ENCODE assay signal across 8 cellular contexts in genomic region chr12:3962661-3963483, GRCh38.
A peak's percentile ranks its signal among the peaks of the same experiment; 100 is the strongest.
DNase-seq lines count a peak whose midpoint lies in the region; ATAC-seq, FAIRE-seq and TF ChIP-seq lines count a peak whose summit lies in the region.
"Had no signal": no experiment of that assay in that cellular context is flagged by ENCODE, and none has a peak within 500 bp of the region (broad histone marks: within the 10 kb centered on the region; RNA-seq: fewer than 3 reads in every experiment).

No MANE protein-coding gene starts in this region.

- H3K36me3 Mint-ChIP-seq in activated T-cell treated with anti-CD3 and anti-CD28 coated beads, Interleukin-2, amount 50 U/mL, for 24 hours (ENCODE audit: low read depth), result no peaks in the 10 kb centered on the region

- DNase-seq in SKM-1 treated with dmso at 0.1 percent for 144 hours (lab: John Stamatoyannopoulos, UW; ENCODE audit: unreplicated experiment) (peak; percentile 6), left colon (peak in 1 of 2 donors; percentile 15), frontal cortex (ENCODE audit: low spot score in 2 of 2) (no peak), dermis blood vessel endothelial cell (no peak)
- DNase-seq in activated T-cell treated with anti-CD3 and anti-CD28 coated beads, Interleukin-2, amount 50 U/mL, for 24 hours, result peak; percentile 69
- DNase-seq in stimulated activated naive CD4-positive, alpha-beta T cell (lab: John Stamatoyannopoulos, UW), result peak; percentile 62 to 91 (median 82)
- DNase-seq: T1000 had no signal

- no peak for TF ChIP-seq POLR2A in GM18505 (IDR thresholded peaks at IDR 0.05; ENCODE audit: borderline replicate concordance, extremely low read depth, insufficient read depth, insufficient read length)

- no peaks in the 10 kb centered on the region for H3K9me3 Mint-ChIP-seq in activated T-cell treated with anti-CD3 and anti-CD28 coated beads, Interleukin-2, amount 50 U/mL, for 24 hours

- H3K27ac Mint-ChIP-seq in activated T-cell treated with anti-CD3 and anti-CD28 coated beads, Interleukin-2, amount 50 U/mL, for 24 hours, result peak overlapping the region; percentile 61

- intact Hi-C loops in left colon (cut with DNase I, micrococcal nuclease), result no loop called here

- no peak for FAIRE-seq in frontal cortex (lab: Jason Lieb, UNC)

- ATAC-seq in left colon (peak; percentile 35), GM18505 (IDR thresholded peaks at IDR 0.05; ENCODE audit: unreplicated experiment) (no peak)

- peak overlapping the region; percentile 30 for H3K4me3 Mint-ChIP-seq in activated T-cell treated with anti-CD3 and anti-CD28 coated beads, Interleukin-2, amount 50 U/mL, for 24 hours

- no peaks in the 10 kb centered on the region for H3K27me3 Mint-ChIP-seq in activated T-cell treated with anti-CD3 and anti-CD28 coated beads, Interleukin-2, amount 50 U/mL, for 24 hours

- H3K4me1 Mint-ChIP-seq in activated T-cell treated with anti-CD3 and anti-CD28 coated beads, Interleukin-2, amount 50 U/mL, for 24 hours (ENCODE audit: low read depth), result peaks cover 21% of the 10 kb centered on the region

Comparison
In these comparisons a context has a peak if more than half of its experiments do, and no peak if none do; other contexts are left out.
1. DNase-seq: peak in SKM-1 treated with dmso at 0.1 percent for 144 hours (single experiment), activated T-cell treated with anti-CD3 and anti-CD28 coated beads, Interleukin-2, amount 50 U/mL, for 24 hours (single experiment) and stimulated activated naive CD4-positive, alpha-beta T cell (6 of 6); none in frontal cortex (0 of 2) and dermis blood vessel endothelial cell (single experiment).